8 cellular contexts compared by ENCODE assay signal in the genomic region with DNA sequence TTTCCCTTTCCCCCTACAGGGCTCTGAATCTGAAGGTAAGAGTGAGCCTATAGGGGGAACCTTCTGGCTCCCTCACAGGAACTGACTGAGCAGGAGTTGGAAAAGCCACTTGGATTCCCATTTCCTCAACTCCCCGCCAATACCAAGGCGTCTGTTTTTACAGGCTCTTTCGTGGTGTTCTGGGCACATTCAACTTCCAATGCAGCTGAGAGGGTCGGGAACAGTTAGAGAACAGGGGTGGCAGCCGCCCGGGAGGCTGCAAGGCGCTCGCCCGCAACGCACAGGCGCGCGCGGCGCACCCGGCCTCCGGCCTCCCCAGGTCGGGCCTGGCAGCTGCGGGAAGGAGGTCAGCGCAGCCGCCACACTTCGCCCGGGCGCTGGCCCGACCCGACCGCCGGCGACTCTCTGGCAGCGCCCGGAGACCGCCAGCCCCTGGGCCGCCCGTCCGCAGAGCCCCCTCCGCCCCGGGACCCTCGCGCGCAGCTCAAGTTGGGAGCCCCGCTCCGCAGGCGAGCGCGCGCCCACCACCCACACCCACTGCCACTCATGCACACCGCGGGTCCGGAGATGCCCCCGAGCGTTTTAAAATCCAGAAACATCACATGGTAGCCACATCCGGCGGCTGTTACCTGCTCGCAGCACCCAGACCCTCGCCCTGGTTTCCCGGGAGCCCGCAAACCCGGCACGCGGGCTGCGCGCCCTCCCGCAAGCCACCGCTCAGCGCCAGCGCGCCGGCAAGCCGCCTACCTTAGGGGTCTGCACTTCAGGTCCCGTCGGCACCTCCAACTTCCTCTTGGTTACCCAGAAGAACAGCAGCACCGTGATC. TPM values are rescaled to one million over a fixed set of nuclear protein-coding genes. Genes with fewer than 3 reads are reported as not detected.
DNase-seq lines count a peak whose midpoint lies in the region; ATAC-seq and TF ChIP-seq lines count a peak whose summit lies in the region.

No MANE protein-coding gene starts in this region.

- DNase-seq in Caki2 (ENCODE audit: low read depth) (peak; percentile 55), HPDE6-E6E7 (ENCODE audit: extremely low spot score) (peak; percentile 47), astrocyte of the spinal cord (ENCODE audit: low read depth, low spot score) (peak; percentile 0), kidney glomerular epithelial cell (lab: John Stamatoyannopoulos, UW) (peak; percentile 46), erythroblast (lab: John Stamatoyannopoulos, UW) (no peak), amygdala (lab: John Stamatoyannopoulos, UW) (no peak)

- no peak for TF ChIP-seq POLR2A in erythroblast (IDR thresholded peaks at IDR 0.05; ENCODE audit: low read length)

- in situ Hi-C loops in Caki2 (cut with HindIII; ENCODE audit: low pct_unique_long_range_greater_than_20kb, low sequenced_read_pairs) = no loop called here
- in situ Hi-C loops in astrocyte of the spinal cord (cut with HindIII; ENCODE audit: low sequenced_read_pairs) = no loop called here

- no peak overlapping the region for H3K27ac ChIP-seq in thymus (ENCODE audit: low read depth)

- no peak for TF ChIP-seq CTCF in astrocyte of the spinal cord (IDR thresholded peaks at IDR 0.05; ENCODE audit: low read depth, low read length)

- H3K9me3 ChIP-seq in thymus (ENCODE audit: control insufficient read depth) = no peaks in the 10 kb centered on the region

- 1% methylated on average over 72 of the region's 72 CpGs for WGBS in thymus

- H3K4me3 ChIP-seq in astrocyte of the spinal cord (ENCODE audit: low read depth, low read length) = peak overlapping the region; percentile 29
- H3K4me3 ChIP-seq in thymus (ENCODE audit: low read length) = peak overlapping the region; percentile 53

- peaks cover 6% of the 10 kb centered on the region for H3K4me1 ChIP-seq in thymus (ENCODE audit: control insufficient read depth, insufficient read depth, low read length)

- ATAC-seq in HG02623 (IDR thresholded peaks at IDR 0.05; ENCODE audit: unreplicated experiment) = no peak

- H3K27me3 ChIP-seq in thymus (ENCODE audit: control insufficient read depth, insufficient read depth) = peaks cover 39% of the 10 kb centered on the region

- no peaks in the 10 kb centered on the region for H3K36me3 ChIP-seq in thymus (ENCODE audit: control insufficient read depth, insufficient read depth)

RNA-seq across cellular contexts. Expression of a gene that starts 0.8 kb away (rescaled TPM):
- total RNA-seq in Caki2 (2014; rRNA removed; shearing (Covaris generic); ENCODE audit: low replicate concordance) = 251 and 276 TPM in 2 replicates
- 2.1 TPM for polyA plus RNA-seq in thymus

Comparison
In these comparisons a context has a peak if more than half of its experiments do, and no peak if none do; other contexts are left out.
1. DNase-seq: peak in Caki2 (single experiment), HPDE6-E6E7 (single experiment), astrocyte of the spinal cord (single experiment) and kidney glomerular epithelial cell (single experiment); none in erythroblast (0 of 2) and amygdala (0 of 56).